Comparison of ENCODE assay signal across 22 cellular contexts in genomic region chr3:48789665-48790064, GRCh38.
"Had no signal": no experiment of that assay in that cellular context is flagged by ENCODE, and none has a peak within 500 bp of the region (broad histone marks: within the 10 kb centered on the region; RNA-seq: fewer than 3 reads in every experiment).

No MANE protein-coding gene starts in this region.

- H3K4me3 ChIP-seq: dorsolateral prefrontal cortex, heart left ventricle, lung, sigmoid colon, skin epidermis, stomach, thoracic aorta, transverse colon had no signal

- H3K4me1 Mint-ChIP-seq: neural crest cell had no signal

- H3K27me3 ChIP-seq: dorsolateral prefrontal cortex, heart left ventricle, sigmoid colon, stomach, transverse colon had no signal

- H3K9me3 ChIP-seq: heart left ventricle, sigmoid colon, stomach, thoracic aorta, transverse colon had no signal

- H3K4me3 Mint-ChIP-seq: neural crest cell had no signal

- ATAC-seq: heart left ventricle, left colon, left ventricle myocardium superior had no signal

- H3K9me3 Mint-ChIP-seq: neural crest cell had no signal

- H3K4me1 ChIP-seq: sigmoid colon, stomach, transverse colon had no signal

- DNase-seq: cortex of kidney; dorsolateral prefrontal cortex; effector CD8-positive, alpha-beta T cell; foreskin melanocyte; heart left ventricle; hippocampal formation; left colon; left ventricle myocardium superior; mesenchymal stem cell; midbrain; posterior cingulate gyrus; sigmoid colon; stimulated activated CD4-positive, alpha-beta T cell treated with anti-CD3 and anti-CD28 coated beads, Interleukin-2, amount 100 ng/mL, for 24 hours; stimulated activated CD4-positive, alpha-beta T cell treated with anti-CD3 and anti-CD28 coated beads, Interleukin-4, amount 100 ng/mL, for 4 hours; stimulated activated naive CD4-positive, alpha-beta T cell; stomach; substantia nigra; transverse colon had no signal

- H3K27ac ChIP-seq: dorsolateral prefrontal cortex, heart left ventricle, sigmoid colon, skin epidermis, stomach, thoracic aorta, transverse colon had no signal
